Comparison of ENCODE assay signal across 7 cellular contexts in the genomic region with DNA sequence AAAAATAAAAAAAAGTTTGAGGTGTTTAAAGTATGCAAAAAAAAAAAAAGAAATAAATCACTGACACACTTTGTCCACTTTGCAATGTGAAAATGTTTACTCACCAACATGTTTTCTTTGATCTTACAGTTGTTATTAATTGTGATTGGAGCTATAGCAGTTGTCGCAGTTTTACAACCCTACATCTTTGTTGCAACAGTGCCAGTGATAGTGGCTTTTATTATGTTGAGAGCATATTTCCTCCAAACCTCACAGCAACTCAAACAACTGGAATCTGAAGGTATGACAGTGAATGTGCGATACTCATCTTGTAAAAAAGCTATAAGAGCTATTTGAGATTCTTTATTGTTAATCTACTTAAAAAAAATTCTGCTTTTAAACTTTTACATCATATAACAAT.
"Had no signal": no experiment of that assay in that cellular context is flagged by ENCODE, and none has a peak within 500 bp of the region (broad histone marks: within the 10 kb centered on the region; RNA-seq: fewer than 3 reads in every experiment).

No MANE protein-coding gene starts in this region.

- DNase-seq: H9, HCEC 1CT, KBM-7 had no signal

- FAIRE-seq: H1, H54, HTR-8/SVneo had no signal

- H3K4me3 ChIP-seq: GM23338 had no signal

- ATAC-seq: GM23338 had no signal
